Comparison of ENCODE assay signal across 12 cellular contexts in genomic region chr11:108958446-108959123, GRCh38.
A peak's percentile ranks its signal among the peaks of the same experiment; 100 is the strongest.
DNase-seq lines count a peak whose midpoint lies in the region; ATAC-seq, FAIRE-seq and TF ChIP-seq lines count a peak whose summit lies in the region.
"Had no signal": no experiment of that assay in that cellular context is flagged by ENCODE, and none has a peak within 500 bp of the region (broad histone marks: within the 10 kb centered on the region; RNA-seq: fewer than 3 reads in every experiment).

No MANE protein-coding gene starts in this region.

- H3K27ac ChIP-seq in K562 (ENCODE audit: extremely low read depth, low read depth, low read length), result no peak overlapping the region

- no peak for TF ChIP-seq EP300 in K562 (IDR thresholded peaks at IDR 0.05; ENCODE audit: low read length)

- H3K79me2 ChIP-seq in K562 (ENCODE audit: control insufficient read depth, insufficient read depth, low read length), result no peaks in the 10 kb centered on the region

- H3K36me3 Mint-ChIP-seq in activated CD8-positive, alpha-beta T cell treated with anti-CD3 and anti-CD28 coated beads for 36 hours (ENCODE audit: low read depth), result peaks cover under 1% of the 10 kb centered on the region
- H3K36me3 Mint-ChIP-seq in activated CD8-positive, alpha-beta T cell treated with anti-CD3 and anti-CD28 coated beads, Interleukin-2, amount 10 ng/mL, durations not matched to agents 7 days and 5 days (ENCODE audit: low read depth), result no peaks in the 10 kb centered on the region

- H3K4me1 Mint-ChIP-seq in activated CD8-positive, alpha-beta T cell treated with anti-CD3 and anti-CD28 coated beads for 36 hours (ENCODE audit: low read depth), result peaks cover 13% of the 10 kb centered on the region
- peaks cover 28% of the 10 kb centered on the region for H3K4me1 Mint-ChIP-seq in activated CD8-positive, alpha-beta T cell treated with anti-CD3 and anti-CD28 coated beads, Interleukin-2, amount 10 ng/mL, durations not matched to agents 7 days and 5 days (ENCODE audit: low read depth)
- H3K4me1 Mint-ChIP-seq: B cell had no signal

- in situ Hi-C loops in K562 (cut with MboI), result no loop called here

- no peak overlapping the region for H3K27ac Mint-ChIP-seq in activated CD8-positive, alpha-beta T cell treated with anti-CD3 and anti-CD28 coated beads for 36 hours
- no peak overlapping the region for H3K27ac Mint-ChIP-seq in activated CD8-positive, alpha-beta T cell treated with anti-CD3 and anti-CD28 coated beads, Interleukin-2, amount 10 ng/mL, durations not matched to agents 7 days and 5 days
- H3K27ac Mint-ChIP-seq: B cell had no signal

- H3K27me3 Mint-ChIP-seq in activated CD8-positive, alpha-beta T cell treated with anti-CD3 and anti-CD28 coated beads for 36 hours, result no peaks in the 10 kb centered on the region
- H3K27me3 Mint-ChIP-seq in activated CD8-positive, alpha-beta T cell treated with anti-CD3 and anti-CD28 coated beads, Interleukin-2, amount 10 ng/mL, durations not matched to agents 7 days and 5 days (ENCODE audit: low read depth), result peaks cover 3% of the 10 kb centered on the region

- H3K9me1 ChIP-seq in K562 (ENCODE audit: control insufficient read depth, insufficient read depth, low read length), result no peaks in the 10 kb centered on the region

- H3K9me3 ChIP-seq in K562 (replicated peaks; ENCODE audit: control insufficient read depth, insufficient read depth, low read depth, low read length) (no peaks in the 10 kb centered on the region), skeletal muscle satellite cell (replicated peaks; ENCODE audit: low read length) (no peaks in the 10 kb centered on the region)

- intact Hi-C loops in activated CD8-positive, alpha-beta T cell treated with anti-CD3 and anti-CD28 coated beads for 36 hours (cut with micrococcal nuclease), result no loop called here
- intact Hi-C loops in K562 (cut with micrococcal nuclease), result loop anchor here (5.0 kb wide), 1 partner anchor 261 kb away; no protein-coding TSS in a partner anchor

- H3K4me1 ChIP-seq in K562 (replicated peaks in 1 of 2; ENCODE audit: control insufficient read depth in 2 of 2, insufficient read depth in 2 of 2, low read length in 2 of 2) (peaks cover 0 to 2% of the 10 kb centered on the region in 2 experiments; a peak in 1 of 5 replicates), skeletal muscle satellite cell (ENCODE audit: control insufficient read depth, insufficient read depth, low read length) (peaks cover 28% of the 10 kb centered on the region)

- TF ChIP-seq POLR2A in K562 (conservative IDR thresholded peaks at IDR 0.05), result no peak

- TF ChIP-seq CTCF in activated CD8-positive, alpha-beta T cell treated with anti-CD3 and anti-CD28 coated beads for 36 hours (IDR thresholded peaks at IDR 0.05), result no peak
- no peak for TF ChIP-seq CTCF in K562 (IDR thresholded peaks at IDR 0.05 in 2 of 3, conservative IDR thresholded peaks at IDR 0.05 in 1 of 3; ENCODE audit: insufficient read depth in 2 of 3, low read depth in 1 of 3, low read length in 3 of 3)

- peak; percentile 70 for FAIRE-seq in K562 (lab: Jason Lieb, UNC)
- FAIRE-seq: islet of Langerhans had no signal

- H3K36me3 ChIP-seq in K562 (ENCODE audit: control insufficient read depth, insufficient read depth, low read length) (no peaks in the 10 kb centered on the region), skeletal muscle satellite cell (ENCODE audit: insufficient read depth, low read length) (no peaks in the 10 kb centered on the region)

- no peak overlapping the region for H3K4me3 ChIP-seq in K562
- H3K4me3 ChIP-seq in skeletal muscle satellite cell (ENCODE audit: low read length), result no peak overlapping the region

- H3K4me3 Mint-ChIP-seq in activated CD8-positive, alpha-beta T cell treated with anti-CD3 and anti-CD28 coated beads for 36 hours, result no peak overlapping the region
- no peak overlapping the region for H3K4me3 Mint-ChIP-seq in activated CD8-positive, alpha-beta T cell treated with anti-CD3 and anti-CD28 coated beads, Interleukin-2, amount 10 ng/mL, durations not matched to agents 7 days and 5 days
- H3K4me3 Mint-ChIP-seq: B cell had no signal

- ATAC-seq in activated CD8-positive, alpha-beta T cell treated with anti-CD3 and anti-CD28 coated beads for 36 hours, result peak; percentile 39
- ATAC-seq in activated CD8-positive, alpha-beta T cell treated with anti-CD3 and anti-CD28 coated beads, Interleukin-2, amount 10 ng/mL, durations not matched to agents 7 days and 5 days, result no peak
- ATAC-seq in HG03432 (IDR thresholded peaks at IDR 0.05; ENCODE audit: unreplicated experiment), result peak; percentile 77
- ATAC-seq in K562, result peak; percentile 80

- DNase-seq in activated CD8-positive, alpha-beta T cell treated with anti-CD3 and anti-CD28 coated beads for 36 hours, result peak; percentile 26
- DNase-seq in activated CD8-positive, alpha-beta T cell treated with anti-CD3 and anti-CD28 coated beads, Interleukin-2, amount 10 ng/mL, durations not matched to agents 7 days and 5 days, result no peak
- DNase-seq in K562 (ENCODE audit: extremely low read depth in 1 of 4, low spot score in 3 of 4) (peak in 2 of 4 experiments; percentile 22 to 43), medulla oblongata (ENCODE audit: extremely low spot score) (no peak), NCI-H187 treated with DMSO at 0.1 percent for 48 hours (lab: John Stamatoyannopoulos, UW) (no peak), NCI-H1092 (lab: John Stamatoyannopoulos, UW) (no peak)
- DNase-seq: activated naive CD4-positive, alpha-beta T cell; stimulated activated CD4-positive, alpha-beta T cell treated with anti-CD3 and anti-CD28 coated beads, Interleukin-4, amount 100 ng/mL, for 24 hours had no signal

- peaks cover 0 to 8% of the 10 kb centered on the region in 2 experiments; a peak in 1 of 5 replicates for H3K27me3 ChIP-seq in K562 (ENCODE audit: control insufficient read depth in 2 of 2, insufficient read depth in 2 of 2, low read length in 2 of 2)
- no peaks in the 10 kb centered on the region for H3K27me3 ChIP-seq in skeletal muscle satellite cell (ENCODE audit: control insufficient read depth, insufficient read depth, low read length)

- CTCF ChIA-PET in activated CD8-positive, alpha-beta T cell treated with anti-CD3 and anti-CD28 coated beads for 36 hours (lab: Charles Lee), result interaction anchor here (1.0 kb wide), 1 partner anchor 13 kb away, joined by 3 read pairs; no protein-coding TSS in a partner anchor
- CTCF ChIA-PET in activated CD8-positive, alpha-beta T cell treated with anti-CD3 and anti-CD28 coated beads, Interleukin-2, amount 10 ng/mL, durations not matched to agents 7 days and 5 days (lab: Charles Lee), result interaction anchor here (0.8 kb wide), 1 partner anchor 33 kb away, joined by 3 read pairs; no protein-coding TSS in a partner anchor
- CTCF ChIA-PET in K562 (lab: Yijun Ruan, JAX; ENCODE audit: low intra/inter-chr PET ratio), result no interaction called here

- H2AFZ ChIP-seq in K562 (ENCODE audit: low read depth, low read length), result no peak overlapping the region

- BruUV-seq in K562 (replicated peaks; lab: Mats Ljungman, UMichigan), result no TSS peak

- no peak for TF ChIP-seq RAD21 in K562 (CRISPR knock-in tag; conservative IDR thresholded peaks at IDR 0.05 in 1 of 2, IDR thresholded peaks at IDR 0.05 in 1 of 2)

- H4K20me1 ChIP-seq in K562 (replicated peaks; ENCODE audit: control insufficient read depth, insufficient read depth, low read length), result no peaks in the 10 kb centered on the region

- WGBS in K562 (ENCODE audit: insufficient coverage, low coverage, missing lambda C conversion rate), result 33% methylated on average over 5 of the region's 5 CpGs

- H3K9ac ChIP-seq in K562 (ENCODE audit: insufficient read depth in 1 of 2, low read depth in 2 of 2, low read length in 2 of 2), result no peak overlapping the region
- H3K9ac ChIP-seq in skeletal muscle satellite cell (ENCODE audit: low read depth, low read length), result no peak overlapping the region

- peaks cover 2% of the 10 kb centered on the region for H3K9me3 Mint-ChIP-seq in activated CD8-positive, alpha-beta T cell treated with anti-CD3 and anti-CD28 coated beads for 36 hours
- no peaks in the 10 kb centered on the region for H3K9me3 Mint-ChIP-seq in activated CD8-positive, alpha-beta T cell treated with anti-CD3 and anti-CD28 coated beads, Interleukin-2, amount 10 ng/mL, durations not matched to agents 7 days and 5 days (ENCODE audit: insufficient read depth)

- no peak overlapping the region for H3K4me2 ChIP-seq in K562 (ENCODE audit: insufficient read depth, low read length)
- H3K4me2 ChIP-seq in skeletal muscle satellite cell (ENCODE audit: low read length), result peak overlapping the region; percentile 58

- POLR2A ChIA-PET in activated CD8-positive, alpha-beta T cell treated with anti-CD3 and anti-CD28 coated beads for 36 hours (lab: Charles Lee), result no interaction called here
- POLR2A ChIA-PET in activated CD8-positive, alpha-beta T cell treated with anti-CD3 and anti-CD28 coated beads, Interleukin-2, amount 10 ng/mL, durations not matched to agents 7 days and 5 days (lab: Charles Lee), result no interaction called here
- POLR2A ChIA-PET in K562 (lab: Yijun Ruan, JAX), result no interaction called here

TF ChIP-seq in K562, 482 proteins besides CTCF, POLR2A, EP300 and RAD21 (continues in another document):
- TF ChIP-seq NCOA2 (IDR thresholded peaks at IDR 0.05; ENCODE audit: partially characterized antibody in 2 of 2), result no peak
- no peak for TF ChIP-seq JUNB (CRISPR knock-in tag; conservative IDR thresholded peaks at IDR 0.05)
- no peak for TF ChIP-seq REST (CRISPR knock-in tag; IDR thresholded peaks at IDR 0.05; ENCODE audit: low read depth)
- no peak for TF ChIP-seq NFATC3 (IDR thresholded peaks at IDR 0.05)
